In genomic region chr10:67140641-67141040, GRCh38 we compare ENCODE assay signal across 20 cellular contexts.
"Had no signal": no experiment of that assay in that cellular context is flagged by ENCODE, and none has a peak within 500 bp of the region (broad histone marks: within the 10 kb centered on the region; RNA-seq: fewer than 3 reads in every experiment).

No MANE protein-coding gene starts in this region.

- DNase-seq: cortex of kidney; dorsolateral prefrontal cortex; effector CD8-positive, alpha-beta T cell; gastrocnemius medialis; glutamatergic neuron; kidney glomerular epithelial cell; mammary epithelial cell; mucosa of descending colon; naive thymus-derived CD8-positive, alpha-beta T cell; nucleus accumbens; ovary; right cardiac atrium; small intestine; stimulated activated CD4-positive, alpha-beta T cell treated with anti-CD3 and anti-CD28 coated beads, Interleukin-12 subunit alpha, Interleukin-12 subunit beta, amount 100 ng/mL, for 4 hours; stimulated activated naive CD4-positive, alpha-beta T cell treated with Interleukin-2 at 50 U/mL for 16 hours; thyroid gland had no signal

- H3K9me3 Mint-ChIP-seq: neural crest cell, type B pancreatic cell had no signal

- ATAC-seq: esophagus mucosa; gastrocnemius medialis; mucosa of descending colon; naive thymus-derived CD8-positive, alpha-beta T cell; right cardiac atrium had no signal

- H3K4me3 Mint-ChIP-seq: naive thymus-derived CD8-positive, alpha-beta T cell; neural crest cell; type B pancreatic cell had no signal

- H3K27me3 ChIP-seq: dorsolateral prefrontal cortex, gastrocnemius medialis, ovary, thyroid gland had no signal

- H3K4me1 ChIP-seq: gastrocnemius medialis, thyroid gland had no signal

- H3K27me3 Mint-ChIP-seq: progenitor cell of endocrine pancreas, type B pancreatic cell had no signal

- H3K27ac Mint-ChIP-seq: naive thymus-derived CD8-positive, alpha-beta T cell; progenitor cell of endocrine pancreas; type B pancreatic cell had no signal

- H3K36me3 Mint-ChIP-seq: naive thymus-derived CD8-positive, alpha-beta T cell; type B pancreatic cell had no signal

- H3K9me3 ChIP-seq: gastrocnemius medialis, mucosa of descending colon, ovary, thyroid gland had no signal

- H3K36me3 ChIP-seq: gastrocnemius medialis, ovary, thyroid gland had no signal

- H3K4me1 Mint-ChIP-seq: naive thymus-derived CD8-positive, alpha-beta T cell had no signal

- H3K4me3 ChIP-seq: dorsolateral prefrontal cortex, gastrocnemius medialis, mucosa of descending colon, ovary, thyroid gland had no signal

- H3K27ac ChIP-seq: gastrocnemius medialis, ovary, thyroid gland had no signal
